16 cellular contexts compared by ENCODE assay signal in genomic region chr20:53409177-53409576, GRCh38.
DNase-seq lines count a peak whose midpoint lies in the region; ATAC-seq and TF ChIP-seq lines count a peak whose summit lies in the region.
"Had no signal": no experiment of that assay in that cellular context is flagged by ENCODE, and none has a peak within 500 bp of the region (broad histone marks: within the 10 kb centered on the region; RNA-seq: fewer than 3 reads in every experiment).

No MANE protein-coding gene starts in this region.

- H3K4me3 ChIP-seq in right atrium auricular region: no peak overlapping the region
- peak overlapping the region; percentile 11; the same call in 1 of the 2 replicates for H3K4me3 ChIP-seq in SK-N-MC
- H3K4me3 ChIP-seq in fibroblast of villous mesenchyme (ENCODE audit: low read depth, low read length): no peak overlapping the region
- H3K4me3 ChIP-seq: BLaER1 treated with 17β-estradiol and CSF1 and Interleukin-3, amounts not matched to agents 10 nM and 100 nM had no signal

- peaks cover 30% of the 10 kb centered on the region for H3K4me1 Mint-ChIP-seq in nephron progenitor cell

- no peaks in the 10 kb centered on the region for H3K9me3 ChIP-seq in right atrium auricular region
- H3K9me3 ChIP-seq in SK-N-MC (ENCODE audit: low read depth, low read length): no peaks in the 10 kb centered on the region
- H3K9me3 ChIP-seq: BLaER1 treated with 17β-estradiol and CSF1 and Interleukin-3, amounts not matched to agents 10 nM and 100 nM had no signal

- H3K4me1 ChIP-seq in right atrium auricular region: peaks cover 0 to 12% of the 10 kb centered on the region in 2 donors

- ATAC-seq in left ventricle myocardium superior (peak; percentile 41), sciatic nerve (peak; percentile 57)
- ATAC-seq: CD8-positive, alpha-beta T cell had no signal

- H3K27me3 ChIP-seq in right atrium auricular region: no peaks in the 10 kb centered on the region
- H3K27me3 ChIP-seq: BLaER1 treated with 17β-estradiol and CSF1 and Interleukin-3, amounts not matched to agents 10 nM and 100 nM had no signal

- peaks cover 19% of the 10 kb centered on the region for H3K27me3 Mint-ChIP-seq in nephron progenitor cell (ENCODE audit: low read depth, poor library complexity)

- no peak overlapping the region for H3K4me3 Mint-ChIP-seq in nephron progenitor cell
- H3K4me3 Mint-ChIP-seq: CD8-positive, alpha-beta T cell; H9 had no signal

- H3K27ac Mint-ChIP-seq in nephron progenitor cell: no peak overlapping the region
- H3K27ac Mint-ChIP-seq: CD8-positive, alpha-beta T cell; H9 had no signal

- H3K9ac ChIP-seq in SK-N-MC (ENCODE audit: insufficient read length): peak overlapping the region; percentile 41
- H3K9ac ChIP-seq: BLaER1 treated with 17β-estradiol and CSF1 and Interleukin-3, amounts not matched to agents 10 nM and 100 nM had no signal

- TF ChIP-seq CTCF in right atrium auricular region (IDR thresholded peaks at IDR 0.05) (no peak), fibroblast of villous mesenchyme (IDR thresholded peaks at IDR 0.05; ENCODE audit: insufficient read depth, low read depth, low read length) (no peak), nephron progenitor cell (IDR thresholded peaks at IDR 0.05) (no peak)

- H3K36me3 Mint-ChIP-seq in nephron progenitor cell (ENCODE audit: low read depth): peaks cover 4% of the 10 kb centered on the region
- H3K36me3 Mint-ChIP-seq: CD8-positive, alpha-beta T cell had no signal

- H3K9me3 Mint-ChIP-seq in nephron progenitor cell: no peaks in the 10 kb centered on the region
- H3K9me3 Mint-ChIP-seq: CD8-positive, alpha-beta T cell; H9 had no signal

- intact Hi-C loops in left ventricle myocardium superior (cut with micrococcal nuclease) (no loop called here), sciatic nerve (cut with DNase I) (no loop called here)

- H3K27ac ChIP-seq in right atrium auricular region: no peak overlapping the region
- H3K27ac ChIP-seq in SK-N-MC: peak overlapping the region; percentile 48
- H3K27ac ChIP-seq: BLaER1 treated with 17β-estradiol and CSF1 and Interleukin-3, amounts not matched to agents 10 nM and 100 nM had no signal

- H3K36me3 ChIP-seq in right atrium auricular region (no peaks in the 10 kb centered on the region), SK-N-MC (ENCODE audit: insufficient read depth, low read length) (no peaks in the 10 kb centered on the region)
- H3K36me3 ChIP-seq: BLaER1 treated with 17β-estradiol and CSF1 and Interleukin-3, amounts not matched to agents 10 nM and 100 nM had no signal

- no peak for DNase-seq in left ventricle myocardium superior
- DNase-seq in right atrium auricular region (ENCODE audit: low spot score): no peak
- no peak for DNase-seq in SK-N-MC (ENCODE audit: low read depth, low spot score)
- DNase-seq in fibroblast of villous mesenchyme (ENCODE audit: low read depth): peak; percentile 23
- no peak for DNase-seq in sciatic nerve (ENCODE audit: low spot score)
- no peak for DNase-seq in nephron progenitor cell
- DNase-seq in SHP77 treated with DMSO at 0.1 percent for 48 hours (lab: John Stamatoyannopoulos, UW): no peak
- DNase-seq in HuH-7 (ENCODE audit: low spot score): no peak
- DNase-seq: CD8-positive, alpha-beta T cell; DMS53; H9; MM.1S; NCI-H146; NCI-H748 treated with DMSO at 0.1 percent for 48 hours; SHP77 had no signal
